Comparison of ENCODE assay signal across 21 cellular contexts in the genomic region with DNA sequence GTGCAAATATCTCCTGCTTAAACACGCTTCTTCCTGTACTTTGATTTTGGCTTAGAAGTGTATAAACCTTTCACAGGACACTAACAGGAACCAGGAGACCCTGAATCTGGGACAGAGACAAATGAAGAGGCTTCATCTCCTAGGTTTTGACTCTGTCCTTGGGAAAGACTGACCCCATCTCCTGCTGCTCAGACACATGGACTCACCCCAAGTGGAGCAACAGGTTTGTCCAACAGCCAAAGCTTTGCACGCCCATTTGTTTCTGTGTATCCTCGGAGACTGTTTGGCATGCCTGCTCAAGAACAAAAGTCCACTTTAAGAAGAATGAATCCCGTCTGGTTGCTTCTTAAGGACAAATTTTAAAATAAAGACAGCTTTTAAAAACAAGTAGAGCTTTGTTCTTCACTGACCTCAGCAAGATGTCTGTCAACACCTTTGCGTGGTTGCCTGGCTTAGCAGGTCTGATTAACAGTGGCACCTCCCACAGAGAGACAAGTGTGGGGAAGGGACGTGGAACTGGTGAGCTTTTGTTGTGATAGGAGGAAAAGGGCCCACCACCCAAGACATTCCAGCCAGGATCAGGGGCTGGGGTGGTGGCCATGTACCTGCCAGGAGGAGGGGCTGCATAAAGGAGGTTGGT.
DNase-seq lines count a peak whose midpoint lies in the region; ATAC-seq and TF ChIP-seq lines count a peak whose summit lies in the region.
"Had no signal": no experiment of that assay in that cellular context is flagged by ENCODE, and none has a peak within 500 bp of the region (broad histone marks: within the 10 kb centered on the region; RNA-seq: fewer than 3 reads in every experiment).

No MANE protein-coding gene starts in this region.

- DNase-seq in AG10803 (ENCODE audit: low read depth): peak; percentile 5
- DNase-seq in cerebellar cortex (ENCODE audit: low spot score): peak; percentile 4
- no peak for DNase-seq in left ventricle myocardium inferior
- peak; percentile 83 for DNase-seq in sigmoid colon
- no peak for DNase-seq in AG08395 (ENCODE audit: low spot score)
- DNase-seq in SHP77 (lab: John Stamatoyannopoulos, UW): no peak
- DNase-seq in vagina (ENCODE audit: extremely low spot score in 2 of 2): no peak
- DNase-seq: activated CD4-positive, alpha-beta T cell treated with anti-CD3 and anti-CD28 coated beads for 4 hours; activated CD8-positive, alpha-beta memory T cell treated with anti-CD3 and anti-CD28 coated beads, Interleukin-2, amount 10 ng/mL, durations not matched to agents 7 days and 5 days; H7; NCI-H2107; NCI-H510A; NK-92 treated with Interleukin-12 subunit alpha and Interleukin-12 subunit beta, amount 100 ng/mL, for 24 hours; small intestine; stimulated activated CD4-positive, alpha-beta T cell treated with anti-CD3 and anti-CD28 coated beads, Interleukin-2, amount 100 ng/mL, for 24 hours; stimulated activated naive B cell treated with anti-CD40 and anti-IgM and Interleukin-4, amounts not matched to agents 10 μg/mL and 1 μg/mL and 100 μg/mL, for 72 hours; trophoblast cell had no signal

- WGBS in sigmoid colon, 2 donors: 25 to 54% methylated on average over 6 of the region's 6 CpGs

- H3K27ac ChIP-seq in left ventricle myocardium inferior (replicated peaks) (peak overlapping the region; percentile 49), sigmoid colon (peak overlapping the region in 2 of 4 donors; percentile 53 to 55), vagina (no peak overlapping the region)
- H3K27ac ChIP-seq: SJSA1 had no signal

- intact Hi-C loops in left ventricle myocardium inferior (cut with micrococcal nuclease): no loop called here
- intact Hi-C loops in sigmoid colon (cut with DNase I): no loop called here
- intact Hi-C loops in vagina (cut with DNase I): no loop called here

- H3K4me1 ChIP-seq in left ventricle myocardium inferior (peaks cover 9% of the 10 kb centered on the region), sigmoid colon (peaks cover 0 to 12% (median 0%) of the 10 kb centered on the region in 4 donors), vagina (no peaks in the 10 kb centered on the region)

- TF ChIP-seq POLR2A in sigmoid colon (IDR thresholded peaks at IDR 0.05) (no peak), vagina (IDR thresholded peaks at IDR 0.05) (no peak)

- H3K4me3 ChIP-seq in AG10803 (ENCODE audit: low read length): no peak overlapping the region
- H3K4me3 ChIP-seq in left ventricle myocardium inferior: no peak overlapping the region
- no peak overlapping the region for H3K4me3 ChIP-seq in sigmoid colon
- H3K4me3 ChIP-seq in vagina: no peak overlapping the region
- H3K4me3 ChIP-seq: SJSA1 had no signal

- H3K9me3 ChIP-seq in left ventricle myocardium inferior (replicated peaks) (no peaks in the 10 kb centered on the region), sigmoid colon (no peaks in the 10 kb centered on the region), vagina (no peaks in the 10 kb centered on the region)
- H3K9me3 ChIP-seq: SJSA1 had no signal

- H3K36me3 ChIP-seq in left ventricle myocardium inferior (no peaks in the 10 kb centered on the region), sigmoid colon (no peaks in the 10 kb centered on the region), vagina (no peaks in the 10 kb centered on the region)
- H3K36me3 ChIP-seq: SJSA1 had no signal

- H3K27me3 ChIP-seq in left ventricle myocardium inferior (ENCODE audit: low read depth) (peaks cover 4% of the 10 kb centered on the region), sigmoid colon (no peaks in the 10 kb centered on the region), vagina (no peaks in the 10 kb centered on the region)
- H3K27me3 ChIP-seq: SJSA1 had no signal

- TF ChIP-seq CTCF in AG10803 (conservative IDR thresholded peaks at IDR 0.05; ENCODE audit: low read length) (no peak), left ventricle myocardium inferior (IDR thresholded peaks at IDR 0.05; ENCODE audit: borderline replicate concordance) (no peak), sigmoid colon (IDR thresholded peaks at IDR 0.05) (no peak), vagina (IDR thresholded peaks at IDR 0.05) (no peak)

- TF ChIP-seq EP300 in sigmoid colon (IDR thresholded peaks at IDR 0.05): no peak

- ATAC-seq in GM18870 (IDR thresholded peaks at IDR 0.05; ENCODE audit: unreplicated experiment): no peak
- ATAC-seq: activated CD8-positive, alpha-beta memory T cell treated with anti-CD3 and anti-CD28 coated beads, Interleukin-2, amount 10 ng/mL, durations not matched to agents 7 days and 5 days; activated T-helper 17 cell treated with anti-CD3 and anti-CD28 coated beads, Interleukin-2, amount 50 U/mL, for 72 hours; Panc1; stimulated activated naive B cell treated with anti-CD40 and anti-IgM and Interleukin-4, amounts not matched to agents 10 μg/mL and 1 μg/mL and 100 μg/mL, for 72 hours had no signal

Comparison
In these comparisons a context has a peak if more than half of its experiments do, and no peak if none do; other contexts are left out.
1. DNase-seq: peak in AG10803 (single experiment), cerebellar cortex (single experiment) and sigmoid colon (single experiment); none in left ventricle myocardium inferior (single experiment), AG08395 (single experiment), SHP77 (0 of 2) and vagina (0 of 2).